Comparison of ENCODE assay signal across 35 cellular contexts in genomic region chr19:38469151-38469550, GRCh38. TPM values are rescaled to one million over a fixed set of nuclear protein-coding genes. Genes with fewer than 3 reads are reported as not detected.
"Had no signal": no experiment of that assay in that cellular context is flagged by ENCODE, and none has a peak within 500 bp of the region (broad histone marks: within the 10 kb centered on the region; RNA-seq: fewer than 3 reads in every experiment).

No MANE protein-coding gene starts in this region.

- H3K36me3 ChIP-seq: adrenal gland, brain microvascular endothelial cell, breast epithelium had no signal

- H3K4me3 ChIP-seq: adrenal gland, body of pancreas, breast epithelium, cardiac muscle cell had no signal

- H3K27ac ChIP-seq: adrenal gland, body of pancreas, brain microvascular endothelial cell, breast epithelium, cardiac muscle cell, VCaP had no signal

- DNase-seq: activated B cell treated with CpG ODN at 0.5 μM for 24 hours; activated CD4-positive, alpha-beta memory T cell treated with anti-CD3 and anti-CD28 coated beads for 36 hours; activated CD4-positive, alpha-beta T cell treated with anti-CD3 and anti-CD28 coated beads for 4 hours; activated CD4-positive, alpha-beta T cell treated with anti-CD3 and anti-CD28 coated beads, Interleukin-2, amount 10 ng/mL, durations not matched to agents 24 days and 14 days; activated CD4-positive, alpha-beta T cell treated with anti-CD3 and anti-CD28 coated beads, Interleukin-2, amount 50 U/mL, for 1 hour; activated CD4-positive, alpha-beta T cell treated with anti-CD3 and anti-CD28 coated beads, Interleukin-2, amount 50 U/mL, for 4 hours; activated CD4-positive, CD25-positive, alpha-beta regulatory T cell treated with anti-CD3 and anti-CD28 coated beads, Interleukin-2, amount 50 U/mL, for 72 hours; activated CD8-positive, alpha-beta memory T cell treated with anti-CD3 and anti-CD28 coated beads, Interleukin-2, amount 50 U/mL, for 4 hours; activated CD8-positive, alpha-beta T cell treated with anti-CD3 and anti-CD28 coated beads for 36 hours; activated effector memory CD4-positive, alpha-beta T cell treated with anti-CD3 and anti-CD28 coated beads, Interleukin-2, amount 50 U/mL, for 16 hours; activated gamma-delta T cell treated with Interleukin-2 at 50 U/mL for 16 hours; activated naive CD4-positive, alpha-beta T cell; activated naive CD4-positive, alpha-beta T cell treated with anti-CD3 and anti-CD28 coated beads for 36 hours; activated naive CD4-positive, alpha-beta T cell treated with anti-CD3 and anti-CD28 coated beads, Interleukin-2, amount 50 U/mL, for 16 hours; activated naive CD8-positive, alpha-beta T cell treated with anti-CD3 and anti-CD28 coated beads for 36 hours; activated T-cell treated with anti-CD3 and anti-CD28 coated beads for 4 hours; activated T-cell treated with anti-CD3 and anti-CD28 coated beads, Interleukin-2, amount 50 U/mL, for 1 hour; activated T-cell treated with anti-CD3 and anti-CD28 coated beads, Interleukin-2, amount 50 U/mL, for 4 hours; activated T-cell treated with anti-CD3 and anti-CD28 coated beads, Interleukin-2, amount 50 U/mL, for 72 hours; adrenal gland; amniotic stem cell; aorta; body of pancreas; brain microvascular endothelial cell; caudate nucleus; T-helper 1 cell; T-helper 2 cell; T-helper 9 cell had no signal

- H3K27me3 ChIP-seq: adrenal gland, body of pancreas, brain microvascular endothelial cell, breast epithelium, cardiac muscle cell had no signal

- H3K9me3 ChIP-seq: adrenal gland, body of pancreas had no signal

- ATAC-seq: activated CD8-positive, alpha-beta T cell treated with anti-CD3 and anti-CD28 coated beads for 36 hours; activated naive CD4-positive, alpha-beta T cell treated with anti-CD3 and anti-CD28 coated beads, Interleukin-2, amount 50 U/mL, for 72 hours; activated T-cell treated with anti-CD3 and anti-CD28 coated beads, Interleukin-2, amount 50 U/mL, for 4 hours; activated T-cell treated with anti-CD3 and anti-CD28 coated beads, Interleukin-2, amount 50 U/mL, for 72 hours; activated T-helper 17 cell treated with anti-CD3 and anti-CD28 coated beads, Interleukin-2, amount 50 U/mL, for 72 hours; body of pancreas had no signal

- H3K4me1 ChIP-seq: adrenal gland, body of pancreas, breast epithelium had no signal

RNA-seq across cellular contexts. Expression of gene RASGRP4, which starts 43.1 kb away (rescaled TPM):
- total RNA-seq: astrocyte, chondrocyte had no signal
